ENCODE assay signal across 8 cellular contexts in genomic region chr4:1870578-1871443, GRCh38. TPM values are rescaled to one million over a fixed set of nuclear protein-coding genes. Genes with fewer than 3 reads are reported as not detected.
DNase-seq lines count a peak whose midpoint lies in the region; ATAC-seq and TF ChIP-seq lines count a peak whose summit lies in the region.

Gene NSD2 (plus strand): TSS chr4:1871393. CDS start chr4:1900655, 29,262 bp downstream.

- H3K27ac ChIP-seq in endodermal cell (ENCODE audit: low read depth, low read length) (peak within 1 kb of the TSS; percentile 93), mesodermal cell (ENCODE audit: low read depth, low read length, severe bottlenecking) (peak within 1 kb of the TSS; percentile 94)

- DNase-seq in COLO668 (lab: John Stamatoyannopoulos, UW; ENCODE audit: unreplicated experiment) (peak; percentile 99), HT-29 (ENCODE audit: low spot score) (peak; percentile 90), NT2/D1 (ENCODE audit: low read depth, low spot score) (peak; percentile 76), endodermal cell (peak; percentile 92)
- peak; percentile 91 for DNase-seq in activated CD8-positive, alpha-beta memory T cell treated with anti-CD3 and anti-CD28 coated beads, Interleukin-2, amount 10 ng/mL, durations not matched to agents 7 days and 5 days
- peak; percentile 88 for DNase-seq in stimulated activated CD8-positive, alpha-beta memory T cell treated with anti-CD3 and anti-CD28 coated beads, Interleukin-15, amount 100 ng/mL, for 24 hours (ENCODE audit: low read depth)

- H3K9me3 ChIP-seq in NT2/D1 (ENCODE audit: insufficient read depth, low read length) (no peaks in the 10 kb centered on the region), endodermal cell (ENCODE audit: control insufficient read depth, low read length) (no peaks in the 10 kb centered on the region), mesodermal cell (ENCODE audit: control insufficient read depth, low read length) (no peaks in the 10 kb centered on the region)

- peak within 1 kb of the TSS; percentile 77 for H3K4me3 ChIP-seq in NT2/D1 (ENCODE audit: insufficient read length, low read depth)
- peak within 1 kb of the TSS; percentile 99 for H3K4me3 ChIP-seq in endodermal cell (ENCODE audit: low read length)
- H3K4me3 ChIP-seq in mesodermal cell (ENCODE audit: extremely low read depth, insufficient read depth, low read length, poor library complexity, severe bottlenecking): peak within 1 kb of the TSS; percentile 82

- no peaks in the 10 kb centered on the region for H3K27me3 ChIP-seq in NT2/D1 (ENCODE audit: insufficient read depth, insufficient read length)
- H3K27me3 ChIP-seq in endodermal cell (ENCODE audit: control insufficient read depth, insufficient read depth, low read length, poor library complexity, severe bottlenecking): peaks cover 7% of the 10 kb centered on the region

- H3K9ac ChIP-seq in NT2/D1 (ENCODE audit: insufficient read length, low read depth) (peak within 1 kb of the TSS; percentile 95), endodermal cell (ENCODE audit: extremely low read depth, low read length, poor library complexity, severe bottlenecking) (peak within 1 kb of the TSS; percentile 76)

- WGBS in endodermal cell (ENCODE audit: insufficient coverage in 1 of 2, insufficient read length in 1 of 2), 2 experiments: 0% methylated on average over 13 to 155 of the region's 155 CpGs
- WGBS in mesodermal cell (ENCODE audit: insufficient coverage in 2 of 2), 2 experiments: 0 to 1% methylated on average over 57 to 102 of the region's 155 CpGs

- TF ChIP-seq CTCF in endodermal cell (conservative IDR thresholded peaks at IDR 0.05): no peak

- peaks cover 38% of the 10 kb centered on the region for H3K4me1 Mint-ChIP-seq in activated CD8-positive, alpha-beta memory T cell treated with anti-CD3 and anti-CD28 coated beads, Interleukin-2, amount 10 ng/mL, durations not matched to agents 7 days and 5 days
- H3K4me1 Mint-ChIP-seq in endodermal cell: peaks cover 23% of the 10 kb centered on the region

- H3K36me3 Mint-ChIP-seq in activated CD8-positive, alpha-beta memory T cell treated with anti-CD3 and anti-CD28 coated beads, Interleukin-2, amount 10 ng/mL, durations not matched to agents 7 days and 5 days: peaks cover 19% of the 10 kb centered on the region
- H3K36me3 Mint-ChIP-seq in endodermal cell (ENCODE audit: low read depth): no peaks in the 10 kb centered on the region

- no peaks in the 10 kb centered on the region for H3K27me3 Mint-ChIP-seq in activated CD8-positive, alpha-beta memory T cell treated with anti-CD3 and anti-CD28 coated beads, Interleukin-2, amount 10 ng/mL, durations not matched to agents 7 days and 5 days
- H3K27me3 Mint-ChIP-seq in endodermal cell (ENCODE audit: insufficient read depth): peaks cover 30% of the 10 kb centered on the region

- peak; percentile 57 for ATAC-seq in GM21360 (IDR thresholded peaks at IDR 0.05; ENCODE audit: unreplicated experiment)
- peak; percentile 69 for ATAC-seq in activated CD8-positive, alpha-beta memory T cell treated with anti-CD3 and anti-CD28 coated beads, Interleukin-2, amount 10 ng/mL, durations not matched to agents 7 days and 5 days

- H3K9me3 Mint-ChIP-seq in activated CD8-positive, alpha-beta memory T cell treated with anti-CD3 and anti-CD28 coated beads, Interleukin-2, amount 10 ng/mL, durations not matched to agents 7 days and 5 days (ENCODE audit: low read depth): no peaks in the 10 kb centered on the region
- H3K9me3 Mint-ChIP-seq in endodermal cell: no peaks in the 10 kb centered on the region

- H3K36me3 ChIP-seq in NT2/D1 (ENCODE audit: insufficient read depth, insufficient read length, low read length): peaks cover 4% of the 10 kb centered on the region
- no peaks in the 10 kb centered on the region for H3K36me3 ChIP-seq in endodermal cell (ENCODE audit: control insufficient read depth, insufficient read depth, low read length)
- peaks cover 9% of the 10 kb centered on the region for H3K36me3 ChIP-seq in mesodermal cell (ENCODE audit: control insufficient read depth, insufficient read depth, low read length)

- H3K4me3 Mint-ChIP-seq in activated CD8-positive, alpha-beta memory T cell treated with anti-CD3 and anti-CD28 coated beads, Interleukin-2, amount 10 ng/mL, durations not matched to agents 7 days and 5 days: peak within 1 kb of the TSS; percentile 100
- H3K4me3 Mint-ChIP-seq in endodermal cell: peak within 1 kb of the TSS; percentile 74

- peak within 1 kb of the TSS; percentile 99 for H3K27ac Mint-ChIP-seq in activated CD8-positive, alpha-beta memory T cell treated with anti-CD3 and anti-CD28 coated beads, Interleukin-2, amount 10 ng/mL, durations not matched to agents 7 days and 5 days
- H3K27ac Mint-ChIP-seq in endodermal cell: peak within 1 kb of the TSS; percentile 84

- H3K4me1 ChIP-seq in NT2/D1 (ENCODE audit: insufficient read depth, insufficient read length) (peaks cover 9% of the 10 kb centered on the region), endodermal cell (ENCODE audit: control insufficient read depth, insufficient read depth, low read length) (peaks cover 4% of the 10 kb centered on the region), mesodermal cell (ENCODE audit: control insufficient read depth, insufficient read depth, low read length, poor library complexity, severe bottlenecking) (peaks cover 12% of the 10 kb centered on the region)

- CTCF ChIA-PET in activated CD8-positive, alpha-beta memory T cell treated with anti-CD3 and anti-CD28 coated beads, Interleukin-2, amount 10 ng/mL, durations not matched to agents 7 days and 5 days (lab: Charles Lee): interaction anchor here (0.7 to 1.6 kb wide), 4 partner anchors 9 to 29 kb away, joined by 3 to 7 read pairs (median 4); partner anchors contain the start of gene LETM1

RNA-seq across cellular contexts. Expression of gene NSD2, which starts in this region (rescaled TPM):
- 70.5 and 73.7 TPM in 2 replicates for total RNA-seq in HT-29 (2014; rRNA removed; shearing (Covaris generic))
- total RNA-seq in activated CD8-positive, alpha-beta memory T cell treated with anti-CD3 and anti-CD28 coated beads, Interleukin-2, amount 10 ng/mL, durations not matched to agents 7 days and 5 days: 100 to 1,000 TPM; 263 to 367 TPM
- total RNA-seq in endodermal cell: 100 to 1,000 TPM; 153 to 208 TPM
- polyA plus RNA-seq in endodermal cell (2013, experiment 1 of 2): 137 TPM
- 132 TPM for polyA plus RNA-seq in endodermal cell (2013, experiment 2 of 2)
- polyA plus RNA-seq in mesodermal cell (2013, experiment 1 of 2): 72.4 TPM
- 67.5 TPM for polyA plus RNA-seq in mesodermal cell (2013, experiment 2 of 2)

Comparison
In these comparisons a context has a peak if more than half of its experiments do, and no peak if none do; other contexts are left out.
1. Peak in every context shown above with its lines: DNase-seq, ATAC-seq, H3K4me3 ChIP-seq and H3K27ac ChIP-seq.